Comparison of ENCODE assay signal across 12 cellular contexts in the genomic region with DNA sequence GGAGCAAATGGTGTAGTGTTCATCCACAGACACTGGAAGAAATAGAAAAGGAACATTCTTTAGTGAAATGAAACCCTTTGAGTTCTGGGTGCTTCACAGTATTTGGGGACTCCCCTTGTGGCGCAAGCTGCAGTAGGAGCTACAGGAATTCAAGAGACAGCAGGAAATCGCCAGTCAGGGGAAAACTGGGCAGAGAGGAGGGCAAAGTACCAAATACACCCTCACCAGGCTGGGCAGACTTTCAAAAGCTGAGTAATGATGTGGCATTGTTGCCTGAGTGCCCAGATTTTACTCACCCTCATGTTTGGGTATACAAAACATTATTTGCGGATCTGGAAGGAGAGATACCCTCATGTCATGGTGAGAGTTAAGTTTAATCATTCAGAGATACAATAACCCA.
DNase-seq lines count a peak whose midpoint lies in the region; ATAC-seq, FAIRE-seq and TF ChIP-seq lines count a peak whose summit lies in the region.
"Had no signal": no experiment of that assay in that cellular context is flagged by ENCODE, and none has a peak within 500 bp of the region (broad histone marks: within the 10 kb centered on the region; RNA-seq: fewer than 3 reads in every experiment).

No MANE protein-coding gene starts in this region.

- TF ChIP-seq POLR2A in right lobe of liver (IDR thresholded peaks at IDR 0.05) (no peak), GM12892 (IDR thresholded peaks at IDR 0.05; ENCODE audit: low read depth, low read length) (no peak), heart left ventricle (IDR thresholded peaks at IDR 0.05) (no peak)

- H3K27me3 ChIP-seq in right lobe of liver (no peaks in the 10 kb centered on the region), heart left ventricle (no peaks in the 10 kb centered on the region)

- H3K27ac ChIP-seq in right lobe of liver (peak overlapping the region in 2 of 3 donors; percentile 6 to 25), heart left ventricle (peak overlapping the region in 2 of 12 donors; percentile 40 to 46)

- FAIRE-seq in GM12892 (lab: Jason Lieb, UNC): no peak
- FAIRE-seq: frontal cortex had no signal

- H3K9me3 ChIP-seq in right lobe of liver: no peaks in the 10 kb centered on the region
- no peaks in the 10 kb centered on the region for H3K9me3 ChIP-seq in heart left ventricle

- peak; percentile 88 to 97 (median 92) for ATAC-seq in right lobe of liver
- no peak for ATAC-seq in HG03439 (IDR thresholded peaks at IDR 0.05; ENCODE audit: unreplicated experiment)
- ATAC-seq in heart left ventricle: no peak
- ATAC-seq: natural killer cell had no signal

- DNase-seq in AG08396 (ENCODE audit: low spot score) (peak; percentile 30), HS-27A (ENCODE audit: low read depth) (peak; percentile 72), astrocyte of the hippocampus (ENCODE audit: low read depth, low spot score) (peak; percentile 84), right lobe of liver (peak; percentile 67 to 73 (median 71)), GM12892 (ENCODE audit: insufficient read length) (no peak), NCI-H1436 (lab: John Stamatoyannopoulos, UW) (no peak), heart left ventricle (no peak)
- DNase-seq: natural killer cell, NCI-H1105, SHP77 treated with DMSO at 0.1 percent for 48 hours had no signal

- H3K36me3 ChIP-seq in right lobe of liver (no peaks in the 10 kb centered on the region), heart left ventricle (no peaks in the 10 kb centered on the region)

- TF ChIP-seq CTCF in right lobe of liver (IDR thresholded peaks at IDR 0.05): no peak
- no peak for TF ChIP-seq CTCF in heart left ventricle (IDR thresholded peaks at IDR 0.05)

- H3K4me1 ChIP-seq in right lobe of liver (peaks cover 0 to 9% (median 0%) of the 10 kb centered on the region in 4 donors), heart left ventricle (peaks cover 0 to 11% (median 0%) of the 10 kb centered on the region in 12 donors)

- 13% methylated on average over 3 of the region's 3 CpGs for WGBS in right lobe of liver (ENCODE audit: insufficient coverage, low coverage, low lambda C conversion rate, missing lambda C conversion rate)
- 74 to 90% (median 82%) methylated on average over 3 of the region's 3 CpGs for WGBS in heart left ventricle, 4 donors

- intact Hi-C loops in right lobe of liver (cut with DNase I) (no loop called here), heart left ventricle (cut with DNase I) (no loop called here)

- H3K4me3 ChIP-seq in right lobe of liver (no peak overlapping the region), heart left ventricle (no peak overlapping the region)

Comparison
In these comparisons a context has a peak if more than half of its experiments do, and no peak if none do; other contexts are left out.
1. DNase-seq: peak in AG08396 (single experiment), HS-27A (single experiment), astrocyte of the hippocampus (single experiment) and right lobe of liver (3 of 3); none in GM12892 (single experiment), NCI-H1436 (single experiment) and heart left ventricle (0 of 5).
2. ATAC-seq: peak in right lobe of liver (4 of 4); none in HG03439 (single experiment) and heart left ventricle (0 of 4).